In the genomic region with DNA sequence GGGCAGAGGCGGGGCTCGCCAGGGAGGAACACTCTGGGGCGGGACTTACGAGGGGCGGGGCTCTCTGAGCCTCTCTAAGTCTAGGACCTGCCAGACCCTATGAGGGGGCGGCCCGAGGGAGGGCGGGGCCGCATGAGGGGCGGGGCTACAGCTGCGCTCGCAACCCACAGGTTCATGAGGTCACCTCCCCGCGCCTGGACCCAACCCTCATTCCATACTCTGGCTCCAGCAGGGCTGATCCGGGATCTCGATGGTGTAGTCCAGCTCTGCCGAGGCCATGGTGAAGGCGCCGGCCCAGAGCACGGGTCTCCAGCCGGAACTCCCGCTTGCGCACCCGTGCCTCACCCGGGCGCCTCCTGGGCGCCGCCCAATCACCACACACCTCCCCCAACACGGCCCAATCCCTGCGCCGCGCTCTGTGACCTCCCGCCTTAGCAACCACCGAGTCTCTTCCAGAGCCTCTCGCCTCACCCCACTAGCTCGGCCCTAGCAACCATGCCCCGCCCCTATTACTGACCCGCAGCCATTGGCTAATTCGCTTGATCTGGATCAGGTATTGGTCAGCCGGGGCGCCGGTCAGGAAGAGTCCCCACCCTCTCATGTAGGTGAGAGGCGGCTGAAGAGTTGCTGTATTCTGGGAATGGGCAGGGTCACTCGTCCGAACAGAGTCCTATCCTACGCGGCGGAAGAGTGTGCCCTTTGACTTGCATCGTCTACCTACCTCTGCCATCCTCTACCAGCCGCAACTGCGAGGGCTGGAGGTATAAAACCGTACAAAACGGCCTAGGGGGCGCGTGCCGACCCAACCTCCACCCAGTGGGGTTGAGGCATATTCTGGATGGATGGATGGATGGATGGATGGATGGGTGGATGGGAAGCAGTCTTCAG, we compare ENCODE assay signal across 8 cellular contexts. TPM values are rescaled to one million over a fixed set of nuclear protein-coding genes. Genes with fewer than 3 reads are reported as not detected.
DNase-seq lines count a peak whose midpoint lies in the region; ATAC-seq and TF ChIP-seq lines count a peak whose summit lies in the region.

A gene (plus strand): TSS at position 602 of the 888 bp plus-strand sequence. CDS start 14,984 bp downstream, outside the sequence.
A gene (minus strand): TSS at position 369 of the 888 bp plus-strand sequence. CDS start 90 bp downstream, at position 279.

- peak within 1 kb of the TSS; percentile 93 for H3K4me3 Mint-ChIP-seq in CD4-positive, alpha-beta T cell
- peak within 1 kb of the TSS; percentile 83 for H3K4me3 Mint-ChIP-seq in activated CD4-positive, alpha-beta memory T cell treated with anti-CD3 and anti-CD28 coated beads, Interleukin-2, amount 10 ng/mL, durations not matched to agents 7 days and 5 days

- POLR2A ChIA-PET in CD4-positive, alpha-beta T cell (lab: Charles Lee), result interaction anchor here (0.8 to 1.9 kb wide), 14 partner anchors 10 to 911 kb away, joined by 3 to 28 read pairs (median 5); a partner anchor contains a TSS
- POLR2A ChIA-PET in activated CD4-positive, alpha-beta memory T cell treated with anti-CD3 and anti-CD28 coated beads, Interleukin-2, amount 10 ng/mL, durations not matched to agents 7 days and 5 days (lab: Charles Lee), result interaction anchor here (0.7 to 7.7 kb wide), 13 partner anchors 10 to 337 kb away, joined by 3 to 71 read pairs (median 5); a partner anchor contains a TSS

- H3K9ac ChIP-seq in duodenal mucosa (ENCODE audit: low read depth in 1 of 2, low read length in 2 of 2), result peak within 1 kb of the TSS; percentile 93 to 95

- CTCF ChIA-PET in CD4-positive, alpha-beta T cell (lab: Charles Lee), result interaction anchor here (1.0 to 1.3 kb wide), 2 partner anchors 21 to 126 kb away, joined by 3 read pairs; a partner anchor contains a TSS
- CTCF ChIA-PET in activated CD4-positive, alpha-beta memory T cell treated with anti-CD3 and anti-CD28 coated beads, Interleukin-2, amount 10 ng/mL, durations not matched to agents 7 days and 5 days (lab: Charles Lee), result interaction anchor here (0.7 to 4.9 kb wide), 12 partner anchors 11 to 119 kb away, joined by 3 to 44 read pairs (median 5); no protein-coding TSS in a partner anchor

- intact Hi-C loops in CD4-positive, alpha-beta T cell (cut with DNase I, micrococcal nuclease), result loop anchor here in 1 of 2 experiments (2.0 to 10.0 kb wide), 6 partner anchors 56 to 1630 kb away; a partner anchor contains a TSS
- intact Hi-C loops in lower leg skin (cut with DNase I; ENCODE audit: low total_unique reads), result no loop called here

- peak within 1 kb of the TSS; percentile 75 for H3K27ac ChIP-seq in CD4-positive, alpha-beta T cell (ENCODE audit: low read depth, low read length)
- peak within 1 kb of the TSS; percentile 98 for H3K27ac ChIP-seq in duodenal mucosa (ENCODE audit: low read depth, low read length)

- WGBS in lower leg skin, 2 donors, result 1 to 2% methylated on average over 46 to 51 of the region's 56 CpGs

- no peaks in the 10 kb centered on the region for H3K9me3 Mint-ChIP-seq in CD4-positive, alpha-beta T cell
- no peaks in the 10 kb centered on the region for H3K9me3 Mint-ChIP-seq in activated CD4-positive, alpha-beta memory T cell treated with anti-CD3 and anti-CD28 coated beads, Interleukin-2, amount 10 ng/mL, durations not matched to agents 7 days and 5 days

- peaks cover 29% of the 10 kb centered on the region for H3K4me1 Mint-ChIP-seq in CD4-positive, alpha-beta T cell (ENCODE audit: low read depth)
- peaks cover 32% of the 10 kb centered on the region for H3K4me1 Mint-ChIP-seq in activated CD4-positive, alpha-beta memory T cell treated with anti-CD3 and anti-CD28 coated beads, Interleukin-2, amount 10 ng/mL, durations not matched to agents 7 days and 5 days

- peak within 1 kb of the TSS; percentile 84 for H3K27ac Mint-ChIP-seq in CD4-positive, alpha-beta T cell
- H3K27ac Mint-ChIP-seq in activated CD4-positive, alpha-beta memory T cell treated with anti-CD3 and anti-CD28 coated beads, Interleukin-2, amount 10 ng/mL, durations not matched to agents 7 days and 5 days, result peak within 1 kb of the TSS; percentile 79

- H3K36me3 ChIP-seq in duodenal mucosa (ENCODE audit: control insufficient read depth in 1 of 2, insufficient read depth in 2 of 2, low read length in 2 of 2), result peaks cover 0 to 2% of the 10 kb centered on the region in 2 donors

- H3K27me3 Mint-ChIP-seq in CD4-positive, alpha-beta T cell, result no peaks in the 10 kb centered on the region
- no peaks in the 10 kb centered on the region for H3K27me3 Mint-ChIP-seq in activated CD4-positive, alpha-beta memory T cell treated with anti-CD3 and anti-CD28 coated beads, Interleukin-2, amount 10 ng/mL, durations not matched to agents 7 days and 5 days

- peak; percentile 90 for ATAC-seq in CD4-positive, alpha-beta T cell (ENCODE audit: poor library complexity)
- peak; percentile 81 for ATAC-seq in GM19438 (IDR thresholded peaks at IDR 0.05; ENCODE audit: low read depth, unreplicated experiment)
- ATAC-seq in HG03571 (IDR thresholded peaks at IDR 0.05; ENCODE audit: unreplicated experiment), result peak; percentile 87

- peaks cover 43 to 49% of the 10 kb centered on the region in 2 donors for H3K4me1 ChIP-seq in duodenal mucosa (ENCODE audit: control insufficient read depth in 1 of 2, insufficient read depth in 2 of 2, low read length in 2 of 2)

- H3K36me3 Mint-ChIP-seq in CD4-positive, alpha-beta T cell (ENCODE audit: low read depth), result no peaks in the 10 kb centered on the region
- H3K36me3 Mint-ChIP-seq in activated CD4-positive, alpha-beta memory T cell treated with anti-CD3 and anti-CD28 coated beads, Interleukin-2, amount 10 ng/mL, durations not matched to agents 7 days and 5 days (ENCODE audit: low read depth), result no peaks in the 10 kb centered on the region

- no peaks in the 10 kb centered on the region for H3K27me3 ChIP-seq in CD4-positive, alpha-beta T cell (ENCODE audit: control insufficient read depth, insufficient read depth, low read length)
- no peaks in the 10 kb centered on the region for H3K27me3 ChIP-seq in duodenal mucosa (ENCODE audit: control insufficient read depth in 1 of 2, insufficient read depth in 2 of 2, low read length in 2 of 2)

- TF ChIP-seq CTCF in CD4-positive, alpha-beta T cell (IDR thresholded peaks at IDR 0.05), result no peak
- peak in 1 of 3 donors; percentile 33 for TF ChIP-seq CTCF in lower leg skin (IDR thresholded peaks at IDR 0.05)

- H3K4me3 ChIP-seq in duodenal mucosa (ENCODE audit: low read depth in 1 of 2, low read length in 2 of 2) (peak within 1 kb of the TSS; percentile 83 to 98), lower leg skin (ENCODE audit: low read depth, poor library complexity, severe bottlenecking) (peak within 1 kb of the TSS; percentile 28)

- no peak for TF ChIP-seq POLR2A in lower leg skin (IDR thresholded peaks at IDR 0.05)

- no peaks in the 10 kb centered on the region for H3K9me3 ChIP-seq in CD4-positive, alpha-beta T cell (ENCODE audit: control insufficient read depth, low read length)
- H3K9me3 ChIP-seq in duodenal mucosa (ENCODE audit: control insufficient read depth in 1 of 2, low read length in 2 of 2), result no peaks in the 10 kb centered on the region

- DNase-seq in CD4-positive, alpha-beta T cell, result peak; percentile 91 to 97 (median 94)
- peak; percentile 100 for DNase-seq in NCI-H774 (lab: John Stamatoyannopoulos, UW)
- DNase-seq in activated CD4-positive, alpha-beta memory T cell treated with anti-CD3 and anti-CD28 coated beads, Interleukin-2, amount 10 ng/mL, durations not matched to agents 7 days and 5 days, result peak; percentile 99
- peak; percentile 99 to 100 for DNase-seq in lower leg skin (ENCODE audit: low spot score in 2 of 2)
- DNase-seq in stimulated activated CD4-positive, alpha-beta T cell treated with anti-CD3 and anti-CD28 coated beads, Interleukin-4, amount 100 ng/mL, for 4 hours, result peak; percentile 93 to 95

RNA-seq across cellular contexts. Expression of the first gene that starts in this region (rescaled TPM):
- 10 to 100 TPM; 79.9 to 84.0 TPM for total RNA-seq in CD4-positive, alpha-beta T cell
- total RNA-seq in activated CD4-positive, alpha-beta memory T cell treated with anti-CD3 and anti-CD28 coated beads, Interleukin-2, amount 10 ng/mL, durations not matched to agents 7 days and 5 days, result 10 to 100 TPM; 20.8 to 21.2 TPM
- 1 to 10 TPM in 1 of 4 donors, not detected in 3; 2.7 TPM for total RNA-seq in lower leg skin

RNA-seq across cellular contexts. Expression of the second gene that starts in this region (rescaled TPM):
- total RNA-seq in CD4-positive, alpha-beta T cell, result 1 to 10 TPM in 1 of 2 experiments, under 1 TPM in 1; 0.64 to 1.2 TPM
- 1 to 10 TPM; 4.3 to 5.6 TPM for total RNA-seq in activated CD4-positive, alpha-beta memory T cell treated with anti-CD3 and anti-CD28 coated beads, Interleukin-2, amount 10 ng/mL, durations not matched to agents 7 days and 5 days
- total RNA-seq in lower leg skin, result 10 to 100 TPM in 2 of 4 donors, 1 to 10 TPM in 2; 5.2 to 23.4 (median 9.9) TPM

Comparison
In these comparisons a context has a peak if more than half of its experiments do, and no peak if none do; other contexts are left out.
1. Peak in every context shown above with its lines: DNase-seq, ATAC-seq, H3K4me3 ChIP-seq and H3K27ac ChIP-seq.
2. RNA of the first gene that starts in this region (total RNA-seq): 79.9 to 84.0 TPM in CD4-positive, alpha-beta T cell and 20.8 to 21.2 TPM in activated CD4-positive, alpha-beta memory T cell treated with anti-CD3 and anti-CD28 coated beads, Interleukin-2, amount 10 ng/mL, durations not matched to agents 7 days and 5 days; 2.7 TPM in lower leg skin; every median in the first group is over 4 times any median in the second.